14 cellular contexts compared by ENCODE assay signal in genomic region chr12:117986705-117987469, GRCh38. TPM values are rescaled to one million over a fixed set of nuclear protein-coding genes. Genes with fewer than 3 reads are reported as not detected.
DNase-seq lines count a peak whose midpoint lies in the region; TF ChIP-seq lines count a peak whose summit lies in the region.
"Had no signal": no experiment of that assay in that cellular context is flagged by ENCODE, and none has a peak within 500 bp of the region (broad histone marks: within the 10 kb centered on the region; RNA-seq: fewer than 3 reads in every experiment).

No MANE protein-coding gene starts in this region.

- 83% methylated on average over 4 of the region's 4 CpGs for WGBS in esophagus muscularis mucosa

- DNase-seq in ACHN (peak; percentile 88), H4 (ENCODE audit: low spot score) (peak; percentile 74), RPMI7951 (ENCODE audit: low read depth) (peak; percentile 86), fibroblast of the aortic adventitia (ENCODE audit: low read depth) (peak; percentile 61), dedifferentiated amniotic fluid mesenchymal stem cell (ENCODE audit: extremely low spot score) (no peak), tibial artery (no peak), esophagus muscularis mucosa (ENCODE audit: extremely low spot score) (no peak)
- DNase-seq in activated naive CD4-positive, alpha-beta T cell treated with anti-CD3 and anti-CD28 coated beads, Interleukin-2, amount 10 ng/mL, durations not matched to agents 7 days and 5 days, result no peak
- DNase-seq: CD4-positive, alpha-beta T cell; H9 had no signal

- no peak overlapping the region for H3K4me3 ChIP-seq in fibroblast of the aortic adventitia (ENCODE audit: low read depth, low read length)
- H3K4me3 ChIP-seq in tibial artery, result no peak overlapping the region
- no peak overlapping the region for H3K4me3 ChIP-seq in esophagus muscularis mucosa
- H3K4me3 ChIP-seq: hepatocyte, lung had no signal

- H3K36me3 Mint-ChIP-seq in activated naive CD4-positive, alpha-beta T cell treated with anti-CD3 and anti-CD28 coated beads, Interleukin-2, amount 10 ng/mL, durations not matched to agents 7 days and 5 days, result no peaks in the 10 kb centered on the region
- H3K36me3 Mint-ChIP-seq: IgD-negative memory B cell had no signal

- H3K4me1 ChIP-seq in tibial artery (no peaks in the 10 kb centered on the region), esophagus muscularis mucosa (no peaks in the 10 kb centered on the region)

- H3K27ac ChIP-seq in tibial artery, result no peak overlapping the region
- no peak overlapping the region for H3K27ac ChIP-seq in esophagus muscularis mucosa (replicated peaks in 1 of 4)
- H3K27ac ChIP-seq: hepatocyte had no signal

- peaks cover 4% of the 10 kb centered on the region for H3K27me3 Mint-ChIP-seq in activated naive CD4-positive, alpha-beta T cell treated with anti-CD3 and anti-CD28 coated beads, Interleukin-2, amount 10 ng/mL, durations not matched to agents 7 days and 5 days

- H3K27me3 ChIP-seq in tibial artery (peaks cover 0 to 7% of the 10 kb centered on the region in 2 donors), esophagus muscularis mucosa (peaks cover 0 to 6% (median 0%) of the 10 kb centered on the region in 4 donors)
- H3K27me3 ChIP-seq: hepatocyte had no signal

- no peak overlapping the region for H3K27ac Mint-ChIP-seq in activated naive CD4-positive, alpha-beta T cell treated with anti-CD3 and anti-CD28 coated beads, Interleukin-2, amount 10 ng/mL, durations not matched to agents 7 days and 5 days
- H3K27ac Mint-ChIP-seq: CD4-positive, alpha-beta T cell; H9; IgD-negative memory B cell; T-helper 2 cell treated with Interferon-gamma antibody and Interleukin-4, amounts not matched to agents 5 μg/mL and 100 μg/mL, for 36 hours had no signal

- TF ChIP-seq POLR2A in esophagus muscularis mucosa (IDR thresholded peaks at IDR 0.05; ENCODE audit: low read depth), result no peak

- H3K9me3 ChIP-seq in tibial artery, result no peaks in the 10 kb centered on the region
- H3K9me3 ChIP-seq in esophagus muscularis mucosa, result no peaks in the 10 kb centered on the region

- no peak for TF ChIP-seq CTCF in fibroblast of the aortic adventitia (IDR thresholded peaks at IDR 0.05; ENCODE audit: insufficient read depth, low read length)
- no peak for TF ChIP-seq CTCF in tibial artery (IDR thresholded peaks at IDR 0.05)
- TF ChIP-seq CTCF in esophagus muscularis mucosa (IDR thresholded peaks at IDR 0.05), result no peak

- CTCF ChIA-PET in activated naive CD4-positive, alpha-beta T cell treated with anti-CD3 and anti-CD28 coated beads, Interleukin-2, amount 10 ng/mL, durations not matched to agents 7 days and 5 days (lab: Charles Lee), result interaction anchor here (0.6 kb wide), 1 partner anchor 47 kb away, joined by 3 read pairs; no protein-coding TSS in a partner anchor

- peaks cover 3% of the 10 kb centered on the region for H3K9me3 Mint-ChIP-seq in activated naive CD4-positive, alpha-beta T cell treated with anti-CD3 and anti-CD28 coated beads, Interleukin-2, amount 10 ng/mL, durations not matched to agents 7 days and 5 days
- H3K9me3 Mint-ChIP-seq: T-helper 2 cell treated with Interferon-gamma antibody and Interleukin-4, amounts not matched to agents 5 μg/mL and 100 μg/mL, for 36 hours had no signal

- no peak overlapping the region for H3K4me3 Mint-ChIP-seq in activated naive CD4-positive, alpha-beta T cell treated with anti-CD3 and anti-CD28 coated beads, Interleukin-2, amount 10 ng/mL, durations not matched to agents 7 days and 5 days
- H3K4me3 Mint-ChIP-seq: CD4-positive, alpha-beta T cell; H9; IgD-negative memory B cell; T-helper 2 cell treated with Interferon-gamma antibody and Interleukin-4, amounts not matched to agents 5 μg/mL and 100 μg/mL, for 36 hours had no signal

- intact Hi-C loops in tibial artery (cut with DNase I; ENCODE audit: low total_unique reads) (no loop called here), esophagus muscularis mucosa (cut with DNase I) (no loop called here)

- no peaks in the 10 kb centered on the region for H3K36me3 ChIP-seq in tibial artery
- H3K36me3 ChIP-seq in esophagus muscularis mucosa, result no peaks in the 10 kb centered on the region

- no peaks in the 10 kb centered on the region for H3K4me1 Mint-ChIP-seq in activated naive CD4-positive, alpha-beta T cell treated with anti-CD3 and anti-CD28 coated beads, Interleukin-2, amount 10 ng/mL, durations not matched to agents 7 days and 5 days
- H3K4me1 Mint-ChIP-seq: H9, IgD-negative memory B cell had no signal

- in situ Hi-C loops in ACHN (cut with HindIII; ENCODE audit: low pct_ligation_motif_present, low pct_unique_long_range_greater_than_20kb, low sequenced_read_pairs), result no loop called here

- TF ChIP-seq EP300 in esophagus muscularis mucosa (IDR thresholded peaks at IDR 0.05), result no peak

RNA-seq across cellular contexts. Expression of gene KSR2, which starts 18.1 kb away (rescaled TPM):
- 0.06 TPM in 1 of 2 replicates, not detected in the other for total RNA-seq in H4 (2014; rRNA removed; shearing (Covaris generic))
- 0.24 and 0.98 TPM in 2 replicates for total RNA-seq in RPMI7951 (2014; rRNA removed; shearing (Covaris generic))
- total RNA-seq in fibroblast of the aortic adventitia (ENCODE audit: low replicate concordance) (under 0.01 TPM in 1 of 2 replicates, not detected in the other), esophagus muscularis mucosa (under 1 TPM; under 0.01 to 0.06 (median 0.03) TPM)

RNA-seq across cellular contexts. Expression of gene RFC5, which starts 29.6 kb away (rescaled TPM):
- total RNA-seq in H4 (2014; rRNA removed; shearing (Covaris generic)), result 45.0 and 49.2 TPM in 2 replicates
- total RNA-seq in RPMI7951 (2014; rRNA removed; shearing (Covaris generic)), result 56.6 and 56.9 TPM in 2 replicates
- 3.7 and 26.2 TPM in 2 replicates for total RNA-seq in fibroblast of the aortic adventitia (ENCODE audit: low replicate concordance)
- total RNA-seq in esophagus muscularis mucosa, result 10 to 100 TPM in 2 of 4 donors, 1 to 10 TPM in 2; 8.7 to 11.3 (median 10.0) TPM

Comparison
In these comparisons a context has a peak if more than half of its experiments do, and no peak if none do; other contexts are left out.
1. DNase-seq: peak in ACHN (single experiment), H4 (single experiment), RPMI7951 (single experiment) and fibroblast of the aortic adventitia (single experiment); none in dedifferentiated amniotic fluid mesenchymal stem cell (single experiment), tibial artery (0 of 2), activated naive CD4-positive, alpha-beta T cell treated with anti-CD3 and anti-CD28 coated beads, Interleukin-2, amount 10 ng/mL, durations not matched to agents 7 days and 5 days (single experiment) and esophagus muscularis mucosa (single experiment).